16 cellular contexts compared by ENCODE assay signal in genomic region chr4:38654273-38654672, GRCh38. TPM values are rescaled to one million over a fixed set of nuclear protein-coding genes. Genes with fewer than 3 reads are reported as not detected.
DNase-seq lines count a peak whose midpoint lies in the region; ATAC-seq and TF ChIP-seq lines count a peak whose summit lies in the region.
"Had no signal": no experiment of that assay in that cellular context is flagged by ENCODE, and none has a peak within 500 bp of the region (broad histone marks: within the 10 kb centered on the region; RNA-seq: fewer than 3 reads in every experiment).

No MANE protein-coding gene starts in this region.

- no peaks in the 10 kb centered on the region for H3K9me3 ChIP-seq in uterus
- H3K9me3 ChIP-seq: vagina had no signal

- ATAC-seq in activated CD4-positive, CD25-positive, alpha-beta regulatory T cell treated with anti-CD3 and anti-CD28 coated beads, Interleukin-2, amount 50 U/mL, for 24 hours: peak; percentile 23 to 44
- ATAC-seq in activated T-helper 17 cell treated with anti-CD3 and anti-CD28 coated beads, Interleukin-2, amount 50 U/mL, for 72 hours (replicated peaks): no peak
- peak; percentile 98 to 99 for ATAC-seq in naive B cell (ENCODE audit: low read depth in 2 of 2)

- H3K36me3 Mint-ChIP-seq in activated T-helper 17 cell treated with anti-CD3 and anti-CD28 coated beads, Interleukin-2, amount 50 U/mL, for 72 hours (ENCODE audit: low read depth): no peaks in the 10 kb centered on the region
- H3K36me3 Mint-ChIP-seq in naive B cell (no peaks in the 10 kb centered on the region), progenitor cell of endocrine pancreas (ENCODE audit: insufficient read depth) (no peaks in the 10 kb centered on the region)
- H3K36me3 Mint-ChIP-seq: brain had no signal

- H3K27ac Mint-ChIP-seq in activated T-helper 17 cell treated with anti-CD3 and anti-CD28 coated beads, Interleukin-2, amount 50 U/mL, for 72 hours: peak overlapping the region; percentile 65
- H3K27ac Mint-ChIP-seq in naive B cell (peak overlapping the region; percentile 98 to 100 (median 99)), progenitor cell of endocrine pancreas (no peak overlapping the region)

- no peaks in the 10 kb centered on the region for H3K27me3 Mint-ChIP-seq in activated T-helper 17 cell treated with anti-CD3 and anti-CD28 coated beads, Interleukin-2, amount 50 U/mL, for 72 hours
- H3K27me3 Mint-ChIP-seq in naive B cell (no peaks in the 10 kb centered on the region), progenitor cell of endocrine pancreas (no peaks in the 10 kb centered on the region)

- TF ChIP-seq POLR2A in uterus (IDR thresholded peaks at IDR 0.05): no peak

- peaks cover 17% of the 10 kb centered on the region for H3K4me1 Mint-ChIP-seq in activated T-helper 17 cell treated with anti-CD3 and anti-CD28 coated beads, Interleukin-2, amount 50 U/mL, for 72 hours
- H3K4me1 Mint-ChIP-seq in naive B cell (peaks cover 46 to 60% (median 54%) of the 10 kb centered on the region in 3 donors), progenitor cell of endocrine pancreas (ENCODE audit: low read depth) (peaks cover 3% of the 10 kb centered on the region)

- no peaks in the 10 kb centered on the region for H3K9me3 Mint-ChIP-seq in activated T-helper 17 cell treated with anti-CD3 and anti-CD28 coated beads, Interleukin-2, amount 50 U/mL, for 72 hours
- H3K9me3 Mint-ChIP-seq in naive B cell (peaks cover 0 to 3% (median 0%) of the 10 kb centered on the region in 7 donors), progenitor cell of endocrine pancreas (ENCODE audit: low read depth) (no peaks in the 10 kb centered on the region)
- H3K9me3 Mint-ChIP-seq: brain had no signal

- intact Hi-C loops in uterus (cut with DNase I; ENCODE audit: low total_unique reads): no loop called here

- peak overlapping the region; percentile 69 for H3K4me3 Mint-ChIP-seq in activated T-helper 17 cell treated with anti-CD3 and anti-CD28 coated beads, Interleukin-2, amount 50 U/mL, for 72 hours
- H3K4me3 Mint-ChIP-seq in naive B cell: peak overlapping the region; percentile 3 to 91 (median 86)
- no peak overlapping the region for H3K4me3 Mint-ChIP-seq in progenitor cell of endocrine pancreas (ENCODE audit: low read depth)

- H3K4me3 ChIP-seq in uterus: no peak overlapping the region
- H3K4me3 ChIP-seq: vagina had no signal

- H3K27me3 ChIP-seq in uterus: no peaks in the 10 kb centered on the region
- H3K27me3 ChIP-seq: vagina had no signal

- no peaks in the 10 kb centered on the region for H3K4me1 ChIP-seq in uterus
- H3K4me1 ChIP-seq: vagina had no signal

- no peak for DNase-seq in activated CD4-positive, CD25-positive, alpha-beta regulatory T cell treated with anti-CD3 and anti-CD28 coated beads, Interleukin-2, amount 50 U/mL, for 72 hours
- peak; percentile 26 for DNase-seq in HT-29 (ENCODE audit: low spot score)
- DNase-seq in naive B cell: peak; percentile 72
- DNase-seq in A172 (ENCODE audit: low spot score): no peak
- DNase-seq in uterus: no peak
- no peak for DNase-seq in progenitor cell of endocrine pancreas (ENCODE audit: low spot score, unreplicated experiment)
- DNase-seq: activated CD8-positive, alpha-beta memory T cell treated with anti-CD3 and anti-CD28 coated beads, Interleukin-2, amount 50 U/mL, for 48 hours; COR-L47; NCI-H1930; NCI-H82; T1000 had no signal

- TF ChIP-seq CTCF in uterus (IDR thresholded peaks at IDR 0.05): no peak
- TF ChIP-seq CTCF in progenitor cell of endocrine pancreas (IDR thresholded peaks at IDR 0.05; ENCODE audit: unreplicated experiment): no peak

- H3K27ac ChIP-seq in uterus: no peak overlapping the region
- H3K27ac ChIP-seq: RWPE1, vagina had no signal

- H3K36me3 ChIP-seq in uterus: no peaks in the 10 kb centered on the region
- H3K36me3 ChIP-seq: vagina had no signal

RNA-seq across cellular contexts. Expression of gene KLF3, which starts 9.7 kb away (rescaled TPM):
- total RNA-seq in HT-29 (2014; rRNA removed; shearing (Covaris generic)): 74.3 and 76.6 TPM in 2 replicates
- total RNA-seq in activated T-helper 17 cell treated with anti-CD3 and anti-CD28 coated beads, Interleukin-2, amount 50 U/mL, for 72 hours: 1 to 10 TPM; 4.3 to 5.5 TPM
- 10 to 100 TPM; 34.3 to 91.0 (median 58.5) TPM for polyA plus RNA-seq in naive B cell (ENCODE audit: low read depth in 6 of 6)
- total RNA-seq in A172 (2014; rRNA removed; shearing (Covaris generic)): 6.4 and 8.9 TPM in 2 replicates
- total RNA-seq in uterus: 10 to 100 TPM; 13.8 to 69.0 (median 41.2) TPM
- total RNA-seq in progenitor cell of endocrine pancreas: 97.1 and 98.7 TPM in 2 replicates

Comparison
In these comparisons a context has a peak if more than half of its experiments do, and no peak if none do; other contexts are left out.
1. DNase-seq: peak in HT-29 (single experiment) and naive B cell (single experiment); none in activated CD4-positive, CD25-positive, alpha-beta regulatory T cell treated with anti-CD3 and anti-CD28 coated beads, Interleukin-2, amount 50 U/mL, for 72 hours (single experiment), A172 (single experiment), uterus (0 of 2) and progenitor cell of endocrine pancreas (single experiment).